Comparison of ENCODE assay signal across 11 cellular contexts in the genomic region with DNA sequence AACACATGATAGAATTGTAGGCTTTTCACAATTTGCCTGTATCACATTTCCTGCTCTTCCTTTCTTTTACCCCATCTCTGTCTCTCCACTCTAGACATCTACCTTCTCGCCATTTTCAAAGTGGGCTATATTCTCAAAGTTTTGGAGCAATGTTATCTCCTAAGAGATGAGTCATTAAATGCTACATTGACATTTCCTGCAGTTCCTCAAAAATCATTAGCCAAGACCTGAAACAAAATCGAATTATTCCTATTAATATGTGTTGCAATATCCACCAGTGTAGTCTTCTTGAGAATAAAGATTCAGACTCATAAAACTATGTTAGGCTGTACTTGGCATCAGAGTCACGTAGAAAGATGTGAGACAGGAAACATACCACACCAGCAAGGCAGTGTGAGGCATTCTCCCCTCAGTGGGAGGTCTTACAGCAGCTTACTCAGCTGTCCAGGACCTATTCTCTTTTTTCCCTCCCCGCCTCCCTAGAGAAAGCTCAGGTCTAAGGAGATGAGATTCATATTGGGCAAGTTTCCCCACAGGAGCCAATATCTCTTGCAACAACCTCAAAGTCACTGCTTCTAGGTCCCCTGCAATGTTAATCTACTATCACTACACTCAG. TPM values are rescaled to one million over a fixed set of nuclear protein-coding genes. Genes with fewer than 3 reads are reported as not detected.
DNase-seq lines count a peak whose midpoint lies in the region; ATAC-seq and TF ChIP-seq lines count a peak whose summit lies in the region.
"Had no signal": no experiment of that assay in that cellular context is flagged by ENCODE, and none has a peak within 500 bp of the region (broad histone marks: within the 10 kb centered on the region; RNA-seq: fewer than 3 reads in every experiment).

No MANE protein-coding gene starts in this region.

- CTCF ChIA-PET in CD4-positive, alpha-beta memory T cell (lab: Charles Lee; ENCODE audit: partially characterized antibody) = interaction anchor here (1.2 kb wide), 1 partner anchor 10 kb away, joined by 3 read pairs; no protein-coding TSS in a partner anchor

- no peaks in the 10 kb centered on the region for H3K4me1 ChIP-seq in left lung
- no peaks in the 10 kb centered on the region for H3K4me1 ChIP-seq in CD4-positive, alpha-beta memory T cell (ENCODE audit: insufficient read depth, low read length)

- no peaks in the 10 kb centered on the region for H3K4me1 Mint-ChIP-seq in CD4-positive, alpha-beta memory T cell

- TF ChIP-seq CTCF in choroid plexus epithelial cell (conservative IDR thresholded peaks at IDR 0.05; ENCODE audit: low read depth, low read length) = no peak
- no peak for TF ChIP-seq CTCF in left lung (IDR thresholded peaks at IDR 0.05)

- no peaks in the 10 kb centered on the region for H3K9me3 ChIP-seq in left lung
- H3K9me3 ChIP-seq in CD4-positive, alpha-beta memory T cell (ENCODE audit: control insufficient read depth in 1 of 2, low read length in 2 of 2) = no peaks in the 10 kb centered on the region
- H3K9me3 ChIP-seq: ovary had no signal

- in situ Hi-C loops in ACHN (cut with HindIII; ENCODE audit: low pct_ligation_motif_present, low pct_unique_long_range_greater_than_20kb, low sequenced_read_pairs) = no loop called here
- in situ Hi-C loops in KBM-7 (cut with MboI; ENCODE audit: low pct_unique_long_range_greater_than_20kb, low sequenced_read_pairs) = no loop called here

- H3K27ac ChIP-seq in left lung = peak overlapping the region in 1 of 2 donors; percentile 9
- H3K27ac ChIP-seq in CD4-positive, alpha-beta memory T cell (ENCODE audit: low read depth, low read length) = no peak overlapping the region
- H3K27ac ChIP-seq: ovary had no signal

- no peak overlapping the region for H3K27ac Mint-ChIP-seq in CD4-positive, alpha-beta memory T cell
- H3K27ac Mint-ChIP-seq: activated T-cell treated with anti-CD3 and anti-CD28 coated beads, Interleukin-2, amount 50 U/mL, for 72 hours had no signal

- no peaks in the 10 kb centered on the region for H3K36me3 ChIP-seq in left lung
- H3K36me3 ChIP-seq in CD4-positive, alpha-beta memory T cell (ENCODE audit: insufficient read depth, low read length) = no peaks in the 10 kb centered on the region
- H3K36me3 ChIP-seq: ovary had no signal

- peak; percentile 30 for ATAC-seq in left lung
- no peak for ATAC-seq in GM21723 (IDR thresholded peaks at IDR 0.05; ENCODE audit: unreplicated experiment)
- ATAC-seq: activated T-cell treated with anti-CD3 and anti-CD28 coated beads, Interleukin-2, amount 50 U/mL, for 72 hours had no signal

- H3K27me3 Mint-ChIP-seq in CD4-positive, alpha-beta memory T cell = peaks cover 3 to 4% of the 10 kb centered on the region in 2 donors

- peaks cover 0 to 2% (median 0%) of the 10 kb centered on the region in 8 donors for H3K9me3 Mint-ChIP-seq in CD4-positive, alpha-beta memory T cell
- H3K9me3 Mint-ChIP-seq: activated T-cell treated with anti-CD3 and anti-CD28 coated beads, Interleukin-2, amount 50 U/mL, for 72 hours had no signal

- intact Hi-C loops in left lung (cut with DNase I) = no loop called here
- intact Hi-C loops in CD4-positive, alpha-beta memory T cell (cut with micrococcal nuclease) = no loop called here

- H3K4me3 Mint-ChIP-seq in CD4-positive, alpha-beta memory T cell = no peak overlapping the region
- H3K4me3 Mint-ChIP-seq: activated T-cell treated with anti-CD3 and anti-CD28 coated beads, Interleukin-2, amount 50 U/mL, for 72 hours had no signal

- no peaks in the 10 kb centered on the region for H3K36me3 Mint-ChIP-seq in CD4-positive, alpha-beta memory T cell

- DNase-seq in ACHN = peak; percentile 61
- DNase-seq in KBM-7 = peak; percentile 44
- DNase-seq in choroid plexus epithelial cell (ENCODE audit: low read depth) = peak; percentile 96
- no peak for DNase-seq in left lung
- no peak for DNase-seq in amygdala (lab: John Stamatoyannopoulos, UW)
- no peak for DNase-seq in activated CD8-positive, alpha-beta memory T cell treated with anti-CD3 and anti-CD28 coated beads, Interleukin-2, amount 50 U/mL, for 48 hours
- DNase-seq in CD4-positive, alpha-beta memory T cell = no peak
- DNase-seq: activated T-cell treated with anti-CD3 and anti-CD28 coated beads, Interleukin-2, amount 50 U/mL, for 72 hours; NCI-H748 treated with DMSO at 0.1 percent for 48 hours; ovary had no signal

- H3K4me3 ChIP-seq in choroid plexus epithelial cell (ENCODE audit: low read depth, low read length) = no peak overlapping the region
- H3K4me3 ChIP-seq in left lung = no peak overlapping the region
- no peak overlapping the region for H3K4me3 ChIP-seq in CD4-positive, alpha-beta memory T cell (ENCODE audit: low read length in 2 of 2)
- H3K4me3 ChIP-seq: ovary had no signal

- no peaks in the 10 kb centered on the region for H3K27me3 ChIP-seq in left lung
- H3K27me3 ChIP-seq in CD4-positive, alpha-beta memory T cell (ENCODE audit: insufficient read depth, low read length) = no peaks in the 10 kb centered on the region
- H3K27me3 ChIP-seq: ovary had no signal

- POLR2A ChIA-PET in CD4-positive, alpha-beta memory T cell (lab: Charles Lee; ENCODE audit: partially characterized antibody) = no interaction called here

RNA-seq across cellular contexts. Expression of a gene that starts 38.8 kb away (rescaled TPM):
- total RNA-seq in left lung = 10 to 100 TPM; 12.3 to 15.1 TPM
- under 1 TPM; 0.29 to 0.33 TPM for total RNA-seq in CD4-positive, alpha-beta memory T cell
- not detected for polyA plus RNA-seq in CD4-positive, alpha-beta memory T cell

Comparison
In these comparisons a context has a peak if more than half of its experiments do, and no peak if none do; other contexts are left out.
1. DNase-seq: peak in ACHN (single experiment), KBM-7 (single experiment) and choroid plexus epithelial cell (single experiment); none in left lung (0 of 2), amygdala (0 of 56), activated CD8-positive, alpha-beta memory T cell treated with anti-CD3 and anti-CD28 coated beads, Interleukin-2, amount 50 U/mL, for 48 hours (single experiment) and CD4-positive, alpha-beta memory T cell (0 of 5).
2. RNA of a gene that starts 38.8 kb away (total RNA-seq): 12.3 to 15.1 TPM in left lung; 0.29 to 0.33 TPM in CD4-positive, alpha-beta memory T cell; every median in the first group is over 10 times any median in the second.